ENCODE assay signal across 11 cellular contexts in the genomic region with DNA sequence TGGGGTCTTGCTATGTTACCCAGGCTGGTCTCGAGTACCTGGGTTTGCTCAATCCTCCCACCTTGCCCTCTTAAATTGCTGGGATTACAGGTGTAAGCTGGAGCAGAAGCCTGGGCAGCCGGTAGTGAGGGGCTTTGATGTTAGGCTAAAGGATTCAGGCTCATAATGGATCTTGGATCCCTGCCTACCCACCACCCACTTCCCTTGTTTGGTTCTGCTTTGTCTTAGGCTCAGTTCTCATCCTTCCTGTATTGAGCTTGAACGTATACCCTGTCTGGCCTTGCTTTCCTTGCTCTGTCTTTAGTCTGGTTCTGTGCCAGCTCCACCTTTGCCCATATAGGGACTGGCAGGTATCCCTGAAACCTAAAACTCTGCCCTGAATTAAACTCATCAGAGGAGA. TPM values are rescaled to one million over a fixed set of nuclear protein-coding genes. Genes with fewer than 3 reads are reported as not detected.
DNase-seq lines count a peak whose midpoint lies in the region; ATAC-seq and TF ChIP-seq lines count a peak whose summit lies in the region.
"Had no signal": no experiment of that assay in that cellular context is flagged by ENCODE, and none has a peak within 500 bp of the region (broad histone marks: within the 10 kb centered on the region; RNA-seq: fewer than 3 reads in every experiment).

No MANE protein-coding gene starts in this region.

- H3K27me3 ChIP-seq in neural progenitor cell (no peaks in the 10 kb centered on the region), Peyer's patch (no peaks in the 10 kb centered on the region)
- H3K27me3 ChIP-seq: ascending aorta had no signal

- H3K79me2 ChIP-seq in neural progenitor cell (ENCODE audit: low read depth), result peaks cover 23% of the 10 kb centered on the region

- peak overlapping the region; percentile 89 for H3K4me3 Mint-ChIP-seq in activated CD4-positive, alpha-beta T cell treated with anti-CD3 and anti-CD28 coated beads for 36 hours
- H3K4me3 Mint-ChIP-seq in activated T-helper 2 cell treated with anti-CD3 and anti-CD28 coated beads, Interferon-gamma antibody, Interleukin-2, Interleukin-4, amounts not matched to agents 10 μg/mL and 5 μg/mL and 100 μg/mL, durations not matched to agents 14 hours and 24 hours and 36 hours (ENCODE audit: low read depth), result peak overlapping the region; percentile 96
- H3K4me3 Mint-ChIP-seq in neural progenitor cell, result peak overlapping the region; percentile 99

- intact Hi-C loops in activated CD4-positive, alpha-beta T cell treated with anti-CD3 and anti-CD28 coated beads for 36 hours (cut with DNase I, micrococcal nuclease), result loop anchor here in 1 of 2 experiments (5.0 to 10.0 kb wide), 2 partner anchors 247 to 660 kb away; no protein-coding TSS in a partner anchor
- intact Hi-C loops in activated T-helper 2 cell treated with anti-CD3 and anti-CD28 coated beads, Interferon-gamma antibody, Interleukin-2, Interleukin-4, amounts not matched to agents 10 μg/mL and 5 μg/mL and 100 μg/mL, durations not matched to agents 14 hours and 24 hours and 36 hours (cut with micrococcal nuclease), result loop anchor here (10.0 kb wide), 1 partner anchor 430 kb away; a partner anchor contains a TSS

- no peak overlapping the region for H3K4me2 ChIP-seq in neural progenitor cell

- DNase-seq in activated CD4-positive, alpha-beta T cell treated with anti-CD3 and anti-CD28 coated beads for 36 hours, result no peak
- DNase-seq in activated CD4-positive, alpha-beta T cell treated with anti-CD3 and anti-CD28 coated beads, Interleukin-2, amount 50 U/mL, for 48 hours, result no peak
- DNase-seq in MV-4-11 (lab: John Stamatoyannopoulos, UW), result peak; percentile 35
- DNase-seq in activated T-helper 2 cell treated with anti-CD3 and anti-CD28 coated beads, Interferon-gamma antibody, Interleukin-2, Interleukin-4, amounts not matched to agents 10 μg/mL and 5 μg/mL and 100 μg/mL, durations not matched to agents 14 hours and 24 hours and 36 hours (ENCODE audit: low spot score), result no peak
- DNase-seq in neural progenitor cell (ENCODE audit: low spot score), result no peak
- DNase-seq in EL, result no peak
- DNase-seq in stimulated activated CD4-positive, alpha-beta T cell treated with anti-CD3 and anti-CD28 coated beads, Interleukin-12 subunit alpha, Interleukin-12 subunit beta, amount 100 ng/mL, for 4 hours, result no peak
- no peak for DNase-seq in Peyer's patch
- DNase-seq: NCI-H524 had no signal

- H3K36me3 Mint-ChIP-seq in activated CD4-positive, alpha-beta T cell treated with anti-CD3 and anti-CD28 coated beads for 36 hours (ENCODE audit: low read depth), result peaks cover 3% of the 10 kb centered on the region
- H3K36me3 Mint-ChIP-seq in activated T-helper 2 cell treated with anti-CD3 and anti-CD28 coated beads, Interferon-gamma antibody, Interleukin-2, Interleukin-4, amounts not matched to agents 10 μg/mL and 5 μg/mL and 100 μg/mL, durations not matched to agents 14 hours and 24 hours and 36 hours (ENCODE audit: low read depth), result peaks cover 7% of the 10 kb centered on the region
- H3K36me3 Mint-ChIP-seq in neural progenitor cell, result no peaks in the 10 kb centered on the region

- H3F3A ChIP-seq in neural progenitor cell (ENCODE audit: low read depth), result no peaks in the 10 kb centered on the region

- TF ChIP-seq CTCF in neural progenitor cell (IDR thresholded peaks at IDR 0.05) (no peak), Peyer's patch (IDR thresholded peaks at IDR 0.05) (no peak)

- H4K20me1 ChIP-seq in neural progenitor cell (ENCODE audit: low read depth), result peaks cover 3% of the 10 kb centered on the region

- H3K4me3 ChIP-seq in neural progenitor cell (no peak overlapping the region), Peyer's patch (no peak overlapping the region)

- H3K36me3 ChIP-seq in neural progenitor cell, result no peaks in the 10 kb centered on the region
- no peaks in the 10 kb centered on the region for H3K36me3 ChIP-seq in Peyer's patch

- POLR2A ChIA-PET in activated CD4-positive, alpha-beta T cell treated with anti-CD3 and anti-CD28 coated beads for 36 hours (lab: Charles Lee), result interaction anchor here (0.8 to 0.9 kb wide), 2 partner anchors 30 to 68 kb away, joined by 3 to 4 read pairs; a partner anchor contains a TSS

- no peak overlapping the region for H2AFZ ChIP-seq in neural progenitor cell (replicated peaks)

- CTCF ChIA-PET in activated CD4-positive, alpha-beta T cell treated with anti-CD3 and anti-CD28 coated beads for 36 hours (lab: Charles Lee), result interaction anchor here (0.7 to 2.3 kb wide), 6 partner anchors 10 to 179 kb away, joined by 3 to 13 read pairs (median 3); a partner anchor contains a TSS

- TF ChIP-seq POLR2A in Peyer's patch (IDR thresholded peaks at IDR 0.05), result no peak

- H3K27me3 Mint-ChIP-seq in activated CD4-positive, alpha-beta T cell treated with anti-CD3 and anti-CD28 coated beads for 36 hours, result no peaks in the 10 kb centered on the region
- H3K27me3 Mint-ChIP-seq in activated T-helper 2 cell treated with anti-CD3 and anti-CD28 coated beads, Interferon-gamma antibody, Interleukin-2, Interleukin-4, amounts not matched to agents 10 μg/mL and 5 μg/mL and 100 μg/mL, durations not matched to agents 14 hours and 24 hours and 36 hours (ENCODE audit: low read depth), result no peaks in the 10 kb centered on the region
- peaks cover 3% of the 10 kb centered on the region for H3K27me3 Mint-ChIP-seq in neural progenitor cell (ENCODE audit: insufficient read depth, low read depth)

- no peak for ATAC-seq in activated CD4-positive, alpha-beta T cell treated with anti-CD3 and anti-CD28 coated beads for 36 hours
- ATAC-seq: esophagus mucosa had no signal

- peak overlapping the region; percentile 16 for H3K9ac ChIP-seq in neural progenitor cell

- no peak overlapping the region for H3K27ac ChIP-seq in neural progenitor cell
- H3K27ac ChIP-seq in Peyer's patch, result no peak overlapping the region
- H3K27ac ChIP-seq: ascending aorta had no signal

- H3K27ac Mint-ChIP-seq in activated CD4-positive, alpha-beta T cell treated with anti-CD3 and anti-CD28 coated beads for 36 hours, result peak overlapping the region; percentile 70
- H3K27ac Mint-ChIP-seq in activated T-helper 2 cell treated with anti-CD3 and anti-CD28 coated beads, Interferon-gamma antibody, Interleukin-2, Interleukin-4, amounts not matched to agents 10 μg/mL and 5 μg/mL and 100 μg/mL, durations not matched to agents 14 hours and 24 hours and 36 hours, result peak overlapping the region; percentile 66
- H3K27ac Mint-ChIP-seq in neural progenitor cell, result no peak overlapping the region

- H3K4me1 ChIP-seq in neural progenitor cell (peaks cover 6% of the 10 kb centered on the region), Peyer's patch (peaks cover 0 to 24% (median 3%) of the 10 kb centered on the region in 4 donors)

- H3K9me3 ChIP-seq in neural progenitor cell (ENCODE audit: low read depth) (no peaks in the 10 kb centered on the region), Peyer's patch (no peaks in the 10 kb centered on the region)
- H3K9me3 ChIP-seq: ascending aorta had no signal

- H3K4me1 Mint-ChIP-seq in activated CD4-positive, alpha-beta T cell treated with anti-CD3 and anti-CD28 coated beads for 36 hours, result peaks cover 18% of the 10 kb centered on the region
- peaks cover 17% of the 10 kb centered on the region for H3K4me1 Mint-ChIP-seq in activated T-helper 2 cell treated with anti-CD3 and anti-CD28 coated beads, Interferon-gamma antibody, Interleukin-2, Interleukin-4, amounts not matched to agents 10 μg/mL and 5 μg/mL and 100 μg/mL, durations not matched to agents 14 hours and 24 hours and 36 hours (ENCODE audit: low read depth)
- peaks cover 17% of the 10 kb centered on the region for H3K4me1 Mint-ChIP-seq in neural progenitor cell

- no peaks in the 10 kb centered on the region for H3K9me3 Mint-ChIP-seq in activated CD4-positive, alpha-beta T cell treated with anti-CD3 and anti-CD28 coated beads for 36 hours (ENCODE audit: low read depth)
- no peaks in the 10 kb centered on the region for H3K9me3 Mint-ChIP-seq in activated T-helper 2 cell treated with anti-CD3 and anti-CD28 coated beads, Interferon-gamma antibody, Interleukin-2, Interleukin-4, amounts not matched to agents 10 μg/mL and 5 μg/mL and 100 μg/mL, durations not matched to agents 14 hours and 24 hours and 36 hours
- H3K9me3 Mint-ChIP-seq in neural progenitor cell, result no peaks in the 10 kb centered on the region

RNA-seq across cellular contexts. Expression of a gene that starts 1.7 kb away (rescaled TPM):
- 10 to 100 TPM; 23.3 to 24.0 TPM for total RNA-seq in activated CD4-positive, alpha-beta T cell treated with anti-CD3 and anti-CD28 coated beads for 36 hours
- total RNA-seq in activated T-helper 2 cell treated with anti-CD3 and anti-CD28 coated beads, Interferon-gamma antibody, Interleukin-2, Interleukin-4, amounts not matched to agents 10 μg/mL and 5 μg/mL and 100 μg/mL, durations not matched to agents 14 hours and 24 hours and 36 hours, result 28.4 and 31.0 TPM in 2 replicates
- total RNA-seq in neural progenitor cell (ENCODE audit: low replicate concordance) (15.8 and 38.6 TPM in 2 replicates), Peyer's patch (10 to 100 TPM in 3 of 4 donors, 1 to 10 TPM in 1; 8.4 to 63.5 (median 20.5) TPM)

RNA-seq across cellular contexts. Expression of a gene that starts 29.7 kb away (rescaled TPM):
- total RNA-seq in activated CD4-positive, alpha-beta T cell treated with anti-CD3 and anti-CD28 coated beads for 36 hours, result 1 to 10 TPM; 3.9 to 4.5 TPM
- 0.89 and 0.99 TPM in 2 replicates for total RNA-seq in activated T-helper 2 cell treated with anti-CD3 and anti-CD28 coated beads, Interferon-gamma antibody, Interleukin-2, Interleukin-4, amounts not matched to agents 10 μg/mL and 5 μg/mL and 100 μg/mL, durations not matched to agents 14 hours and 24 hours and 36 hours
- total RNA-seq in neural progenitor cell (ENCODE audit: low replicate concordance), result 16.4 and 24.9 TPM in 2 replicates
- total RNA-seq in Peyer's patch, result 10 to 100 TPM in 3 of 4 donors, 1 to 10 TPM in 1; 5.0 to 78.1 (median 53.4) TPM
